1 cellular context compared by ENCODE assay signal in the genomic region with DNA sequence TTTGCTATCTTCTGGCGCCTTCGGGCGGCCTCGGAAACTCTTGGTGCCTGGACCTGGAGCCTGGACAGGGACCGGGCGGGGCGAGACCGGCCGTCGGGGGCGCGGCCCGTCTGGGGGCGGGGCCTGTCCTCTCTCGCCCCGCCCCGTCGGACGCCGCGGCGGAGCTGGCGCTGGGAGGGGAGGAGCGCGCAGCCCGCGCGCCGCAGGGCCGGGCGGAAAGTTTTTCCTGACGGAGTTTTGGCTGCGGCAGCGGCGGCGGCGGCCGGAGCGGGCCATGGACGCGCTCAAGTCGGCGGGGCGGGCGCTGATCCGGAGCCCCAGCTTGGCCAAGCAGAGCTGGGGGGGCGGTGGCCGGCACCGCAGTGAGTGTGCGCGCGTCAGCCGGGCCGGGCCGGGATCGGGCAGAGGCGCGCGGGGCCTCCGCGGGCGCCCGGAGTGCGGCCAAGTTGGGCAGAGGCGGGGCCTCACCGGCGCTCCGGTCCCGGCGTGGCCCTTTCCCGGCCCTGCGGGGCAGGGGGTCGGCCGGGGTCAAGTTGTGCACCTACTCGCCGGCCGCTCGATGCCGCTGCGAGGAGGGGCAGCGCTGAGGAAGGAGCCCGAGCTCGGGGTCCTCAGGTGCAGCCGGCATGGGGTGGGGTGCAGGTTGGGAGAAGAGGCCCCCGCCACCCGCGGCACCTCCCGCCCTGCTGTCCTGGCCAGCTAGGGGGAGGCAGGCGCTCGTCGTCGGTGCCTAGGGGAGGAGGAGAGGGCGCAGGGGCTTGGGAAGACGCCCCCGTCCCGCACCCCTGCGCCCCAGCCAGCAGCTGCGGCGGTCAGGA.
TF ChIP-seq lines count a peak whose summit lies in the region.

A gene with protein sequence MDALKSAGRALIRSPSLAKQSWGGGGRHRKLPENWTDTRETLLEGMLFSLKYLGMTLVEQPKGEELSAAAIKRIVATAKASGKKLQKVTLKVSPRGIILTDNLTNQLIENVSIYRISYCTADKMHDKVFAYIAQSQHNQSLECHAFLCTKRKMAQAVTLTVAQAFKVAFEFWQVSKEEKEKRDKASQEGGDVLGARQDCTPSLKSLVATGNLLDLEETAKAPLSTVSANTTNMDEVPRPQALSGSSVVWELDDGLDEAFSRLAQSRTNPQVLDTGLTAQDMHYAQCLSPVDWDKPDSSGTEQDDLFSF (plus strand): TSS at position 182 of the 818 bp plus-strand sequence. CDS start 93 bp downstream, at position 275.

TF ChIP-seq in HepG2, 621 proteins besides CTCF, POLR2A, EP300 and RAD21 (continues in another document):
- TF ChIP-seq, protein P1, sequence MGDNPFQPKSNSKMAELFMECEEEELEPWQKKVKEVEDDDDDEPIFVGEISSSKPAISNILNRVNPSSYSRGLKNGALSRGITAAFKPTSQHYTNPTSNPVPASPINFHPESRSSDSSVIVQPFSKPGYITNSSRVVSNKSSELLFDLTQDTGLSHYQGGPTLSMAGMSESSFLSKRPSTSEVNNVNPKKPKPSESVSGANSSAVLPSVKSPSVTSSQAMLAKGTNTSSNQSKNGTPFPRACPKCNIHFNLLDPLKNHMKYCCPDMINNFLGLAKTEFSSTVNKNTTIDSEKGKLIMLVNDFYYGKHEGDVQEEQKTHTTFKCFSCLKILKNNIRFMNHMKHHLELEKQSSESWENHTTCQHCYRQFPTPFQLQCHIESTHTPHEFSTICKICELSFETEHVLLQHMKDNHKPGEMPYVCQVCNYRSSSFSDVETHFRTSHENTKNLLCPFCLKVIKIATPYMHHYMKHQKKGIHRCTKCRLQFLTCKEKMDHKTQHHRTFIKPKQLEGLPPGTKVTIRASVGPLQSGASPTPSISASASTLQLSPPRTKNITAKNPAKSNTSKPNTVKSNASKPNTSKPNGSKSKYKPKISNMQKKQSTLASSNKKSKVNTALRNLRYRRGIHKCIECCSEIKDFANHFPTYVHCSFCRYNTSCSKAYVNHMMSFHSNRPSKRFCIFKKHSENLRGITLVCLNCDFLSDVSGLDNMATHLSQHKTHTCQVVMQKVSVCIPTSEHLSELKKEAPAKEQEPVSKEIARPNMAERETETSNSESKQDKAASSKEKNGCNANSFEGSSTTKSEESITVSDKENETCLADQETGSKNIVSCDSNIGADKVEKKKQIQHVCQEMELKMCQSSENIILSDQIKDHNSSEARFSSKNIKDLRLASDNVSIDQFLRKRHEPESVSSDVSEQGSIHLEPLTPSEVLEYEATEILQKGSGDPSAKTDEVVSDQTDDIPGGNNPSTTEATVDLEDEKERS (CRISPR knock-in tag; IDR thresholded peaks at IDR 0.05), result no peak
- TF ChIP-seq SRSF4 (IDR thresholded peaks at IDR 0.05; ENCODE audit: low read depth, low read length, poor library complexity, severe bottlenecking) (no peak), MEIS2 (CRISPR knock-in tag; IDR thresholded peaks at IDR 0.05) (0 out of 2 replicates have a peak, but pooled peaks have one; percentile 23), SMARCE1 (IDR thresholded peaks at IDR 0.05; ENCODE audit: borderline replicate concordance) (no peak), NFRKB (IDR thresholded peaks at IDR 0.05) (no peak), ZNF552 (CRISPR knock-in tag; IDR thresholded peaks at IDR 0.05; ENCODE audit: borderline replicate concordance) (no peak), ZNF451 (CRISPR knock-in tag; IDR thresholded peaks at IDR 0.05) (peak; percentile 63; the same call in 1 of the 2 replicates), MED1 (CRISPR knock-in tag; IDR thresholded peaks at IDR 0.05) (0 out of 2 replicates have a peak, but pooled peaks have one; percentile 20), KLF11 (CRISPR knock-in tag; IDR thresholded peaks at IDR 0.05) (no peak), SPEN (CRISPR knock-in tag; IDR thresholded peaks at IDR 0.05; ENCODE audit: low read depth) (no peak), RBFOX2 (IDR thresholded peaks at IDR 0.05; ENCODE audit: low read depth, low read length) (peak; percentile 54), ZSCAN22 (CRISPR knock-in tag; IDR thresholded peaks at IDR 0.05) (no peak), TCF7L2 (IDR thresholded peaks at IDR 0.05; ENCODE audit: low read depth, low read length) (no peak), ZNF891 (CRISPR knock-in tag; IDR thresholded peaks at IDR 0.05) (no peak), ZFP37 (CRISPR knock-in tag; IDR thresholded peaks at IDR 0.05; ENCODE audit: borderline replicate concordance) (no peak), ATF7-NPFF (CRISPR knock-in tag; IDR thresholded peaks at IDR 0.05; ENCODE audit: low read depth) (0 out of 2 replicates have a peak, but pooled peaks have one; percentile 25), ARHGAP35 (CRISPR knock-in tag; IDR thresholded peaks at IDR 0.05; ENCODE audit: borderline replicate concordance) (no peak), HDAC6 (IDR thresholded peaks at IDR 0.05; ENCODE audit: low read depth, low read length) (no peak), MAZ (IDR thresholded peaks at IDR 0.05; ENCODE audit: borderline replicate concordance, low read depth, low read length) (no peak), MAZ (CRISPR knock-in tag; IDR thresholded peaks at IDR 0.05; ENCODE audit: low read depth) (peak; percentile 73; the same call in 1 of the 2 replicates), RBM22 (optimal IDR thresholded peaks at IDR 0.05; ENCODE audit: low read length) (no peak), PAF1 (CRISPR knock-in tag; IDR thresholded peaks at IDR 0.05) (no peak), ZNF749 (CRISPR knock-in tag; IDR thresholded peaks at IDR 0.05; ENCODE audit: borderline replicate concordance) (no peak), TMF1 (CRISPR knock-in tag; IDR thresholded peaks at IDR 0.05; ENCODE audit: low read depth) (0 out of 2 replicates have a peak, but pooled peaks have one; percentile 21), NCOA2 (CRISPR knock-in tag; IDR thresholded peaks at IDR 0.05) (no peak; the same call in 1 of the 2 replicates), MXI1 (IDR thresholded peaks at IDR 0.05; ENCODE audit: borderline replicate concordance, low read depth, low read length) (0 out of 3 replicates have a peak, but pooled peaks have one; percentile 6), ZNF75D (CRISPR knock-in tag; IDR thresholded peaks at IDR 0.05; ENCODE audit: borderline replicate concordance) (no peak), ZNF138 (CRISPR knock-in tag; IDR thresholded peaks at IDR 0.05; ENCODE audit: low read depth) (no peak), ZNF317 (CRISPR knock-in tag; IDR thresholded peaks at IDR 0.05) (no peak), ZNF232 (CRISPR knock-in tag; IDR thresholded peaks at IDR 0.05; ENCODE audit: borderline replicate concordance) (no peak), PRPF4 (IDR thresholded peaks at IDR 0.05; ENCODE audit: low read depth, low read length, poor library complexity, severe bottlenecking) (no peak), SKI (IDR thresholded peaks at IDR 0.05; ENCODE audit: partially characterized antibody) (peak; percentile 42), ZKSCAN5 (CRISPR knock-in tag; IDR thresholded peaks at IDR 0.05) (no peak), ZNF34 (CRISPR knock-in tag; IDR thresholded peaks at IDR 0.05; ENCODE audit: borderline replicate concordance) (no peak), ZNF670 (CRISPR knock-in tag; IDR thresholded peaks at IDR 0.05; ENCODE audit: borderline replicate concordance) (no peak), ATRX (CRISPR knock-in tag; IDR thresholded peaks at IDR 0.05; ENCODE audit: borderline replicate concordance) (no peak), XBP1 (CRISPR knock-in tag; IDR thresholded peaks at IDR 0.05) (no peak)
- TF ChIP-seq, protein P2, sequence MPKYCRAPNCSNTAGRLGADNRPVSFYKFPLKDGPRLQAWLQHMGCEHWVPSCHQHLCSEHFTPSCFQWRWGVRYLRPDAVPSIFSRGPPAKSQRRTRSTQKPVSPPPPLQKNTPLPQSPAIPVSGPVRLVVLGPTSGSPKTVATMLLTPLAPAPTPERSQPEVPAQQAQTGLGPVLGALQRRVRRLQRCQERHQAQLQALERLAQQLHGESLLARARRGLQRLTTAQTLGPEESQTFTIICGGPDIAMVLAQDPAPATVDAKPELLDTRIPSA (CRISPR knock-in tag; IDR thresholded peaks at IDR 0.05; ENCODE audit: borderline replicate concordance), result no peak
- TF ChIP-seq, protein P3, sequence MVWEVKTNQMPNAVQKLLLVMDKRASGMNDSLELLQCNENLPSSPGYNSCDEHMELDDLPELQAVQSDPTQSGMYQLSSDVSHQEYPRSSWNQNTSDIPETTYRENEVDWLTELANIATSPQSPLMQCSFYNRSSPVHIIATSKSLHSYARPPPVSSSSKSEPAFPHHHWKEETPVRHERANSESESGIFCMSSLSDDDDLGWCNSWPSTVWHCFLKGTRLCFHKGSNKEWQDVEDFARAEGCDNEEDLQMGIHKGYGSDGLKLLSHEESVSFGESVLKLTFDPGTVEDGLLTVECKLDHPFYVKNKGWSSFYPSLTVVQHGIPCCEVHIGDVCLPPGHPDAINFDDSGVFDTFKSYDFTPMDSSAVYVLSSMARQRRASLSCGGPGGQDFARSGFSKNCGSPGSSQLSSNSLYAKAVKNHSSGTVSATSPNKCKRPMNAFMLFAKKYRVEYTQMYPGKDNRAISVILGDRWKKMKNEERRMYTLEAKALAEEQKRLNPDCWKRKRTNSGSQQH (CRISPR knock-in tag; IDR thresholded peaks at IDR 0.05; ENCODE audit: low read depth), result no peak
- TF ChIP-seq, protein P4, sequence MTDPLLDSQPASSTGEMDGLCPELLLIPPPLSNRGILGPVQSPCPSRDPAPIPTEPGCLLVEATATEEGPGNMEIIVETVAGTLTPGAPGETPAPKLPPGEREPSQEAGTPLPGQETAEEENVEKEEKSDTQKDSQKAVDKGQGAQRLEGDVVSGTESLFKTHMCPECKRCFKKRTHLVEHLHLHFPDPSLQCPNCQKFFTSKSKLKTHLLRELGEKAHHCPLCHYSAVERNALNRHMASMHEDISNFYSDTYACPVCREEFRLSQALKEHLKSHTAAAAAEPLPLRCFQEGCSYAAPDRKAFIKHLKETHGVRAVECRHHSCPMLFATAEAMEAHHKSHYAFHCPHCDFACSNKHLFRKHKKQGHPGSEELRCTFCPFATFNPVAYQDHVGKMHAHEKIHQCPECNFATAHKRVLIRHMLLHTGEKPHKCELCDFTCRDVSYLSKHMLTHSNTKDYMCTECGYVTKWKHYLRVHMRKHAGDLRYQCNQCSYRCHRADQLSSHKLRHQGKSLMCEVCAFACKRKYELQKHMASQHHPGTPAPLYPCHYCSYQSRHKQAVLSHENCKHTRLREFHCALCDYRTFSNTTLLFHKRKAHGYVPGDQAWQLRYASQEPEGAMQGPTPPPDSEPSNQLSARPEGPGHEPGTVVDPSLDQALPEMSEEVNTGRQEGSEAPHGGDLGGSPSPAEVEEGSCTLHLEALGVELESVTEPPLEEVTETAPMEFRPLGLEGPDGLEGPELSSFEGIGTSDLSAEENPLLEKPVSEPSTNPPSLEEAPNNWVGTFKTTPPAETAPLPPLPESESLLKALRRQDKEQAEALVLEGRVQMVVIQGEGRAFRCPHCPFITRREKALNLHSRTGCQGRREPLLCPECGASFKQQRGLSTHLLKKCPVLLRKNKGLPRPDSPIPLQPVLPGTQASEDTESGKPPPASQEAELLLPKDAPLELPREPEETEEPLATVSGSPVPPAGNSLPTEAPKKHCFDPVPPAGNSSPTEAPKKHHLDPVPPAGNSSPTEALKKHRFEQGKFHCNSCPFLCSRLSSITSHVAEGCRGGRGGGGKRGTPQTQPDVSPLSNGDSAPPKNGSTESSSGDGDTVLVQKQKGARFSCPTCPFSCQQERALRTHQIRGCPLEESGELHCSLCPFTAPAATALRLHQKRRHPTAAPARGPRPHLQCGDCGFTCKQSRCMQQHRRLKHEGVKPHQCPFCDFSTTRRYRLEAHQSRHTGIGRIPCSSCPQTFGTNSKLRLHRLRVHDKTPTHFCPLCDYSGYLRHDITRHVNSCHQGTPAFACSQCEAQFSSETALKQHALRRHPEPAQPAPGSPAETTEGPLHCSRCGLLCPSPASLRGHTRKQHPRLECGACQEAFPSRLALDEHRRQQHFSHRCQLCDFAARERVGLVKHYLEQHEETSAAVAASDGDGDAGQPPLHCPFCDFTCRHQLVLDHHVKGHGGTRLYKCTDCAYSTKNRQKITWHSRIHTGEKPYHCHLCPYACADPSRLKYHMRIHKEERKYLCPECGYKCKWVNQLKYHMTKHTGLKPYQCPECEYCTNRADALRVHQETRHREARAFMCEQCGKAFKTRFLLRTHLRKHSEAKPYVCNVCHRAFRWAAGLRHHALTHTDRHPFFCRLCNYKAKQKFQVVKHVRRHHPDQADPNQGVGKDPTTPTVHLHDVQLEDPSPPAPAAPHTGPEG (CRISPR knock-in tag; IDR thresholded peaks at IDR 0.05), result peak; percentile 12; the same call in 1 of the 2 replicates
- TF ChIP-seq, protein P5, sequence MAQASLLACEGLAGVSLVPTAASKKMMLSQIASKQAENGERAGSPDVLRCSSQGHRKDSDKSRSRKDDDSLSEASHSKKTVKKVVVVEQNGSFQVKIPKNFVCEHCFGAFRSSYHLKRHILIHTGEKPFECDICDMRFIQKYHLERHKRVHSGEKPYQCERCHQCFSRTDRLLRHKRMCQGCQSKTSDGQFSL (CRISPR knock-in tag; IDR thresholded peaks at IDR 0.05), result peak; percentile 63; the same call in 1 of the 2 replicates
- TF ChIP-seq, protein P6, sequence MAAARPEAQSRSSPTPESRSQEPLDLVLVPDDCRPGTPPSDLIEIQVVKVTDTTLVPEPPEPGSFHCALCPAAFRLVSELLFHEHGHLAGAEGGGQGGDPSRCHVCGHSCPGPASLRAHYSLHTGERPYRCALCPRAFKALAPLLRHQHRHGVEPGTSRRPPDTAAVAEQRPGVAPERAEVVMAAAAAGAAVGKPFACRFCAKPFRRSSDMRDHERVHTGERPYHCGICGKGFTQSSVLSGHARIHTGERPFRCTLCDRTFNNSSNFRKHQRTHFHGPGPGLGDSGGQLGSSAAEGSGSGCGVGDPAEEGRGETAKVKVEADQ (CRISPR knock-in tag; IDR thresholded peaks at IDR 0.05; ENCODE audit: borderline replicate concordance), result no peak; the same call in 1 of the 2 replicates
- TF ChIP-seq, protein P7, sequence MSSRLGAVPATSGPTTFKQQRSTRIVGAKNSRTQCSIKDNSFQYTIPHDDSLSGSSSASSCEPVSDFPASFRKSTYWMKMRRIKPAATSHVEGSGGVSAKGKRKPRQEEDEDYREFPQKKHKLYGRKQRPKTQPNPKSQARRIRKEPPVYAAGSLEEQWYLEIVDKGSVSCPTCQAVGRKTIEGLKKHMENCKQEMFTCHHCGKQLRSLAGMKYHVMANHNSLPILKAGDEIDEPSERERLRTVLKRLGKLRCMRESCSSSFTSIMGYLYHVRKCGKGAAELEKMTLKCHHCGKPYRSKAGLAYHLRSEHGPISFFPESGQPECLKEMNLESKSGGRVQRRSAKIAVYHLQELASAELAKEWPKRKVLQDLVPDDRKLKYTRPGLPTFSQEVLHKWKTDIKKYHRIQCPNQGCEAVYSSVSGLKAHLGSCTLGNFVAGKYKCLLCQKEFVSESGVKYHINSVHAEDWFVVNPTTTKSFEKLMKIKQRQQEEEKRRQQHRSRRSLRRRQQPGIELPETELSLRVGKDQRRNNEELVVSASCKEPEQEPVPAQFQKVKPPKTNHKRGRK (CRISPR knock-in tag; IDR thresholded peaks at IDR 0.05), result no peak
